In the genomic region with DNA sequence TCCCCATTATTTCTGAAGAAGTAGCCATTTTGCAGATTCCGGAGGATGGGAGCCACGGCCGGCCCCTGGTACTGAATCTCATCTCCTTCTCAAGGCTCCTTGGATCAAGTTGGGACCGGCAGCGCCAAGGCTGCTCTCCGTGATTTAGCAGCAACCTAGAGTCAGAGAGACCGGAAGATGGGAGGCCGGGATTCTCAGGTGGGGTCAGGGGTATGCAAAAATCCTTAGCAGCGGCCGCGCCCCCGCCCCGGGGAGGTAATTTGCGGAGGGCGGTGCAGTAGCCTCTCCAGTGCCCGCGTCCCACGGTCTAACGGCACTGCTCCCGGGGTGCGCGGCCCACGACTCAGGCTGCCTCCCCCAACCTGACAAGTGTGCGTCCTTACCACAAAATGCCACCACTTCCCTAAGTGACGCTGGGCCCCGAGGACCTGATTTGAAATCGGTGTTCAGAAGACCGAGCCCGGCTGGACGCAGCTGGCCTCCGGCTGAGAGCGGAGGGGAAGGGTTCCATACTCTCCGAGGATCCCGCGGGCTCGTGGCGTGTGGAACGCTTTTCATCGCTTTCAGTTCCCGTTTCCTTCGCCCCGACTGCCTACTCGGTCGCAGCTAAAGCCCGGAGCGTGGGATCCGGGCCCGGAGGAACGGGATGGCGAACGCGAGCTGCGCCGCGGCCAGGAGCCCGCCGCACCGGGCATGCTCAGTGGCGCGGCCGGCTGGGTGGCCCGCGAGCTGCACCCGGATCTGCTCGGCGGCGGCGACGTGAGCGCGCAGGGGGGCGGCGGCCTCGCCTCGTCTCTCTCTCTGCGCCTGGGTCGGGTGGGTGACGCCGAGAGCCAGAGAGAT, we compare ENCODE assay signal across 8 cellular contexts. TPM values are rescaled to one million over a fixed set of nuclear protein-coding genes. Genes with fewer than 3 reads are reported as not detected.
DNase-seq lines count a peak whose midpoint lies in the region; ATAC-seq and TF ChIP-seq lines count a peak whose summit lies in the region.

A gene with protein sequence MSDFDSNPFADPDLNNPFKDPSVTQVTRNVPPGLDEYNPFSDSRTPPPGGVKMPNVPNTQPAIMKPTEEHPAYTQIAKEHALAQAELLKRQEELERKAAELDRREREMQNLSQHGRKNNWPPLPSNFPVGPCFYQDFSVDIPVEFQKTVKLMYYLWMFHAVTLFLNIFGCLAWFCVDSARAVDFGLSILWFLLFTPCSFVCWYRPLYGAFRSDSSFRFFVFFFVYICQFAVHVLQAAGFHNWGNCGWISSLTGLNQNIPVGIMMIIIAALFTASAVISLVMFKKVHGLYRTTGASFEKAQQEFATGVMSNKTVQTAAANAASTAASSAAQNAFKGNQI (plus strand): TSS at position 787 of the 843 bp plus-strand sequence. CDS start 55 bp downstream, at position 842.

- intact Hi-C loops in cardiac septum (cut with DNase I) = loop anchor here (1.0 to 10.0 kb wide), 2 partner anchors 66 to 105 kb away; partner anchors contain the start of gene AP3B1

- H3K27me3 Mint-ChIP-seq in activated naive CD8-positive, alpha-beta T cell treated with anti-CD3 and anti-CD28 coated beads, Interleukin-2, amount 50 U/mL, for 24 hours = no peaks in the 10 kb centered on the region
- H3K27me3 Mint-ChIP-seq in type B pancreatic cell = no peaks in the 10 kb centered on the region

- peak; percentile 77 for ATAC-seq in HG02678 (IDR thresholded peaks at IDR 0.05; ENCODE audit: unreplicated experiment)
- ATAC-seq in activated naive CD8-positive, alpha-beta T cell treated with anti-CD3 and anti-CD28 coated beads, Interleukin-2, amount 50 U/mL, for 24 hours = peak; percentile 95

- peak; percentile 33 for TF ChIP-seq CTCF in GM12873 (IDR thresholded peaks at IDR 0.05; ENCODE audit: insufficient read depth, low read depth, low read length, missing control alignments)
- peak; percentile 53 for TF ChIP-seq CTCF in type B pancreatic cell (conservative IDR thresholded peaks at IDR 0.05)

- peaks cover 5% of the 10 kb centered on the region for H3K36me3 Mint-ChIP-seq in activated naive CD8-positive, alpha-beta T cell treated with anti-CD3 and anti-CD28 coated beads, Interleukin-2, amount 50 U/mL, for 24 hours (ENCODE audit: low read depth)
- H3K36me3 Mint-ChIP-seq in type B pancreatic cell = peaks cover 9% of the 10 kb centered on the region

- H3K9me3 Mint-ChIP-seq in activated naive CD8-positive, alpha-beta T cell treated with anti-CD3 and anti-CD28 coated beads, Interleukin-2, amount 50 U/mL, for 24 hours = no peaks in the 10 kb centered on the region
- no peaks in the 10 kb centered on the region for H3K9me3 Mint-ChIP-seq in type B pancreatic cell

- DNase-seq in NCI-H1105 treated with DMSO at 0.1 percent for 48 hours (lab: John Stamatoyannopoulos, UW) (peak; percentile 74), SW 1271 (lab: John Stamatoyannopoulos, UW) (peak; percentile 79 to 91), cardiac septum (ENCODE audit: low spot score) (peak; percentile 97), pons (ENCODE audit: low spot score) (peak; percentile 87), type B pancreatic cell (ENCODE audit: extremely low spot score, unreplicated experiment) (peak; percentile 96)
- DNase-seq in activated naive CD8-positive, alpha-beta T cell treated with anti-CD3 and anti-CD28 coated beads, Interleukin-2, amount 50 U/mL, for 24 hours = peak; percentile 95

- peak within 1 kb of the TSS; percentile 93 for H3K4me3 Mint-ChIP-seq in activated naive CD8-positive, alpha-beta T cell treated with anti-CD3 and anti-CD28 coated beads, Interleukin-2, amount 50 U/mL, for 24 hours
- peak within 1 kb of the TSS; percentile 97 for H3K4me3 Mint-ChIP-seq in type B pancreatic cell

- H3K27ac Mint-ChIP-seq in activated naive CD8-positive, alpha-beta T cell treated with anti-CD3 and anti-CD28 coated beads, Interleukin-2, amount 50 U/mL, for 24 hours = peak within 1 kb of the TSS; percentile 97
- peak within 1 kb of the TSS; percentile 92 for H3K27ac Mint-ChIP-seq in type B pancreatic cell

- H3K4me1 Mint-ChIP-seq in activated naive CD8-positive, alpha-beta T cell treated with anti-CD3 and anti-CD28 coated beads, Interleukin-2, amount 50 U/mL, for 24 hours = peaks cover 36% of the 10 kb centered on the region
- H3K4me1 Mint-ChIP-seq in type B pancreatic cell (ENCODE audit: unreplicated experiment) = peaks cover 32% of the 10 kb centered on the region

RNA-seq across cellular contexts. Expression of the gene that starts here (rescaled TPM):
- total RNA-seq in cardiac septum (29.1 TPM), type B pancreatic cell (ENCODE audit: low replicate concordance) (41.3 and 50.8 TPM in 2 replicates)

Comparison
In these comparisons a context has a peak if more than half of its experiments do, and no peak if none do; other contexts are left out.
1. Peak in every context shown above with its lines: DNase-seq and ATAC-seq.